In the genomic region with DNA sequence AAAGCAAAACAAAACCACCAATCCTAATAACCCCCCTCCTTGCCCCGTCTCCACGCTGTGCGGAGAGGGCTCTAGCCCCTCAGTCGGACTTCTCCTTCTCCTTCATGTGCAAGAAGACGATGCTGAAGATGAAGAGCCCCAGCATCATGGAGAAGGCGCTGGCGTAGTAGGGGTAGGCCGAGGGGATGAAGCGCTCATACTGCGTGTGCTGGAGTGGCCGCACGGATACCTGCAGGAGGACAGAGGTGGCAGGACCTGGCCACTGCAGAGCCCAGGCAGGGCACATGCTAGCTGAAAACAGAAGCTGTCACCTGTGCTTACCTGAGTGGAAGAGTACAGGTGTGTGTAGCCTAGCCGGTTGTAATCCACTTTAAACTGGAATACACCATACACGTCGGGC, we compare ENCODE assay signal across 16 cellular contexts. TPM values are rescaled to one million over a fixed set of nuclear protein-coding genes. Genes with fewer than 3 reads are reported as not detected.
DNase-seq lines count a peak whose midpoint lies in the region; ATAC-seq, FAIRE-seq and TF ChIP-seq lines count a peak whose summit lies in the region.
"Had no signal": no experiment of that assay in that cellular context is flagged by ENCODE, and none has a peak within 500 bp of the region (broad histone marks: within the 10 kb centered on the region; RNA-seq: fewer than 3 reads in every experiment).

No MANE protein-coding gene starts in this region.

- H3K79me2 ChIP-seq in PC-3 (ENCODE audit: low read length) (peaks cover 17% of the 10 kb centered on the region), endothelial cell of umbilical vein (ENCODE audit: control insufficient read depth, insufficient read depth, low read length) (peaks cover 4% of the 10 kb centered on the region)

- no peak overlapping the region for H3K4me3 Mint-ChIP-seq in Calu3 (ENCODE audit: low read depth, unreplicated experiment)
- H3K4me3 Mint-ChIP-seq in activated CD4-positive, alpha-beta T cell treated with anti-CD3 and anti-CD28 coated beads, Interleukin-2, amount 10 ng/mL, durations not matched to agents 7 days and 5 days = no peak overlapping the region
- H3K4me3 Mint-ChIP-seq in activated T-helper 1 cell treated with anti-CD3 and anti-CD28 coated beads, Interleukin-12 subunit alpha, Interleukin-12 subunit beta, Interleukin-2, Interleukin-4 antibody, amounts not matched to agents 30 ng/mL and 10 ng/mL and 1 ng/mL, durations not matched to agents 14 hours and 24 hours and 36 hours = no peak overlapping the region
- H3K4me3 Mint-ChIP-seq: CD8-positive, alpha-beta memory T cell had no signal

- no peak for DNase-seq in A673 (ENCODE audit: low spot score)
- no peak for DNase-seq in Calu3
- no peak for DNase-seq in PC-3
- no peak for DNase-seq in endothelial cell of umbilical vein (ENCODE audit: low read depth, low spot score)
- DNase-seq in ACHN = no peak
- DNase-seq in NCI-H1436 treated with DMSO at 0.1 percent for 48 hours (lab: John Stamatoyannopoulos, UW) = no peak
- no peak for DNase-seq in activated CD4-positive, alpha-beta T cell treated with anti-CD3 and anti-CD28 coated beads, Interleukin-2, amount 10 ng/mL, durations not matched to agents 7 days and 5 days
- DNase-seq in activated T-helper 1 cell treated with anti-CD3 and anti-CD28 coated beads, Interleukin-12 subunit alpha, Interleukin-12 subunit beta, Interleukin-2, Interleukin-4 antibody, amounts not matched to agents 30 ng/mL and 10 ng/mL and 1 ng/mL, durations not matched to agents 14 hours and 24 hours and 36 hours (ENCODE audit: low spot score) = no peak
- DNase-seq: AML-193; CD8-positive, alpha-beta memory T cell; DMS 273 treated with DMSO at 0.1 percent for 48 hours; GM23248 had no signal

- H3K9ac ChIP-seq in PC-3 (ENCODE audit: low read length) (no peak overlapping the region), endothelial cell of umbilical vein (replicated peaks; ENCODE audit: extremely low read depth, insufficient read depth, low read length) (no peak overlapping the region)
- H3K9ac ChIP-seq: BLaER1, GM23248 had no signal

- no peak overlapping the region for H2AFZ ChIP-seq in PC-3 (ENCODE audit: low read length)
- H2AFZ ChIP-seq in endothelial cell of umbilical vein (ENCODE audit: low read depth, low read length) = no peak overlapping the region
- H2AFZ ChIP-seq: GM23248 had no signal

- H3K27ac Mint-ChIP-seq in Calu3 (ENCODE audit: unreplicated experiment) = no peak overlapping the region
- H3K27ac Mint-ChIP-seq in activated CD4-positive, alpha-beta T cell treated with anti-CD3 and anti-CD28 coated beads, Interleukin-2, amount 10 ng/mL, durations not matched to agents 7 days and 5 days = no peak overlapping the region
- H3K27ac Mint-ChIP-seq in activated T-helper 1 cell treated with anti-CD3 and anti-CD28 coated beads, Interleukin-12 subunit alpha, Interleukin-12 subunit beta, Interleukin-2, Interleukin-4 antibody, amounts not matched to agents 30 ng/mL and 10 ng/mL and 1 ng/mL, durations not matched to agents 14 hours and 24 hours and 36 hours = no peak overlapping the region

- no peaks in the 10 kb centered on the region for H3K4me1 Mint-ChIP-seq in Calu3 (ENCODE audit: low read depth, unreplicated experiment)
- peaks cover 9% of the 10 kb centered on the region for H3K4me1 Mint-ChIP-seq in activated CD4-positive, alpha-beta T cell treated with anti-CD3 and anti-CD28 coated beads, Interleukin-2, amount 10 ng/mL, durations not matched to agents 7 days and 5 days
- H3K4me1 Mint-ChIP-seq in activated T-helper 1 cell treated with anti-CD3 and anti-CD28 coated beads, Interleukin-12 subunit alpha, Interleukin-12 subunit beta, Interleukin-2, Interleukin-4 antibody, amounts not matched to agents 30 ng/mL and 10 ng/mL and 1 ng/mL, durations not matched to agents 14 hours and 24 hours and 36 hours (ENCODE audit: low read depth) = peaks cover 10% of the 10 kb centered on the region

- BruUV-seq in A673 (replicated peaks; lab: Mats Ljungman, UMichigan) = TSS peak; percentile 80
- TSS peak; percentile 86 for BruUV-seq in Calu3 (replicated peaks; lab: Mats Ljungman, UMichigan)
- TSS peak; percentile 64 for BruUV-seq in PC-3 (replicated peaks; lab: Mats Ljungman, UMichigan)
- TSS peak; percentile 47 for BruUV-seq in endothelial cell of umbilical vein (replicated peaks; lab: Mats Ljungman, UMichigan)

- no peaks in the 10 kb centered on the region for H3K9me2 ChIP-seq in PC-3 (replicated peaks; ENCODE audit: low read length)

- H3K27ac ChIP-seq in A673 (ENCODE audit: low read depth, low read length, poor library complexity, severe bottlenecking) (no peak overlapping the region), PC-3 (ENCODE audit: low read length) (no peak overlapping the region), endothelial cell of umbilical vein (ENCODE audit: insufficient read depth, low read depth, low read length) (no peak overlapping the region)
- H3K27ac ChIP-seq: BLaER1, GM23248 had no signal

- no peaks in the 10 kb centered on the region for H3F3A ChIP-seq in PC-3 (ENCODE audit: low read length, unreplicated experiment)

- dilution Hi-C loops in endothelial cell of umbilical vein (cut with MboI; ENCODE audit: extremely low pct_ligation_motif_present, low sequenced_read_pairs) = no loop called here

- in situ Hi-C loops in ACHN (cut with HindIII; ENCODE audit: low pct_ligation_motif_present, low pct_unique_long_range_greater_than_20kb, low sequenced_read_pairs) = no loop called here

- no peaks in the 10 kb centered on the region for H3K9me3 Mint-ChIP-seq in Calu3 (ENCODE audit: low read depth, unreplicated experiment)
- H3K9me3 Mint-ChIP-seq in activated CD4-positive, alpha-beta T cell treated with anti-CD3 and anti-CD28 coated beads, Interleukin-2, amount 10 ng/mL, durations not matched to agents 7 days and 5 days = no peaks in the 10 kb centered on the region
- H3K9me3 Mint-ChIP-seq in activated T-helper 1 cell treated with anti-CD3 and anti-CD28 coated beads, Interleukin-12 subunit alpha, Interleukin-12 subunit beta, Interleukin-2, Interleukin-4 antibody, amounts not matched to agents 30 ng/mL and 10 ng/mL and 1 ng/mL, durations not matched to agents 14 hours and 24 hours and 36 hours = no peaks in the 10 kb centered on the region
- H3K9me3 Mint-ChIP-seq: CD8-positive, alpha-beta memory T cell; IgD-negative memory B cell had no signal

- H3K4me1 ChIP-seq in A673 (ENCODE audit: insufficient read depth, low read length, poor library complexity, severe bottlenecking) = no peaks in the 10 kb centered on the region
- H3K4me1 ChIP-seq in PC-3 (ENCODE audit: insufficient read depth, low read length) = no peaks in the 10 kb centered on the region
- H3K4me1 ChIP-seq in endothelial cell of umbilical vein (ENCODE audit: control insufficient read depth, extremely low read depth, insufficient read depth, low read length) = no peaks in the 10 kb centered on the region
- H3K4me1 ChIP-seq: BLaER1 had no signal

- no peak for TF ChIP-seq POLR2A in endothelial cell of umbilical vein (IDR thresholded peaks at IDR 0.05; ENCODE audit: low read depth, low read length)

- H4K20me1 ChIP-seq in PC-3 (ENCODE audit: low read length) (0 out of 2 replicates have a peak, but pooled peaks cover 5% of the 10 kb centered on the region), endothelial cell of umbilical vein (replicated peaks; ENCODE audit: control insufficient read depth, extremely low read depth, insufficient read depth, low read length) (no peaks in the 10 kb centered on the region)

- no peak overlapping the region for H3K4me3 ChIP-seq in A673 (ENCODE audit: low read depth, low read length, poor library complexity, severe bottlenecking)
- no peak overlapping the region for H3K4me3 ChIP-seq in PC-3 (ENCODE audit: low read length)
- no peak overlapping the region for H3K4me3 ChIP-seq in endothelial cell of umbilical vein (replicated peaks in 1 of 3; ENCODE audit: insufficient read depth in 1 of 3, low read depth in 1 of 3, low read length in 3 of 3)
- H3K4me3 ChIP-seq: BLaER1, GM23248 had no signal

- FAIRE-seq in endothelial cell of umbilical vein (lab: Jason Lieb, UNC) = no peak
- FAIRE-seq: A204.1, H54 had no signal

- no peaks in the 10 kb centered on the region for H3K9me1 ChIP-seq in endothelial cell of umbilical vein (replicated peaks; ENCODE audit: control insufficient read depth, extremely low read depth, insufficient read depth, low read length)

- H3K4me2 ChIP-seq in PC-3 (ENCODE audit: low read length) (no peak overlapping the region), endothelial cell of umbilical vein (ENCODE audit: insufficient read depth, low read length) (no peak overlapping the region)
- H3K4me2 ChIP-seq: BLaER1 had no signal

- no peak for ATAC-seq in PC-3

- peaks cover 69% of the 10 kb centered on the region for H3K36me3 Mint-ChIP-seq in Calu3 (ENCODE audit: insufficient read depth, unreplicated experiment)
- peaks cover 55% of the 10 kb centered on the region for H3K36me3 Mint-ChIP-seq in activated CD4-positive, alpha-beta T cell treated with anti-CD3 and anti-CD28 coated beads, Interleukin-2, amount 10 ng/mL, durations not matched to agents 7 days and 5 days (ENCODE audit: low read depth)
- peaks cover 50% of the 10 kb centered on the region for H3K36me3 Mint-ChIP-seq in activated T-helper 1 cell treated with anti-CD3 and anti-CD28 coated beads, Interleukin-12 subunit alpha, Interleukin-12 subunit beta, Interleukin-2, Interleukin-4 antibody, amounts not matched to agents 30 ng/mL and 10 ng/mL and 1 ng/mL, durations not matched to agents 14 hours and 24 hours and 36 hours (ENCODE audit: low read depth)

- H3K27me3 ChIP-seq in A673 (replicated peaks; ENCODE audit: insufficient read depth, low read depth, low read length, poor library complexity) (no peaks in the 10 kb centered on the region), PC-3 (ENCODE audit: low read length) (no peaks in the 10 kb centered on the region), endothelial cell of umbilical vein (ENCODE audit: control insufficient read depth in 2 of 2, insufficient read depth in 2 of 2, low read length in 2 of 2) (no peaks in the 10 kb centered on the region)
- H3K27me3 ChIP-seq: BLaER1 had no signal

- no peaks in the 10 kb centered on the region for H3K27me3 Mint-ChIP-seq in Calu3 (ENCODE audit: unreplicated experiment)
- H3K27me3 Mint-ChIP-seq in activated CD4-positive, alpha-beta T cell treated with anti-CD3 and anti-CD28 coated beads, Interleukin-2, amount 10 ng/mL, durations not matched to agents 7 days and 5 days = no peaks in the 10 kb centered on the region
- no peaks in the 10 kb centered on the region for H3K27me3 Mint-ChIP-seq in activated T-helper 1 cell treated with anti-CD3 and anti-CD28 coated beads, Interleukin-12 subunit alpha, Interleukin-12 subunit beta, Interleukin-2, Interleukin-4 antibody, amounts not matched to agents 30 ng/mL and 10 ng/mL and 1 ng/mL, durations not matched to agents 14 hours and 24 hours and 36 hours (ENCODE audit: insufficient read depth)
- H3K27me3 Mint-ChIP-seq: CD8-positive, alpha-beta memory T cell; IgD-negative memory B cell had no signal

- TF ChIP-seq CTCF in A673 (conservative IDR thresholded peaks at IDR 0.05; ENCODE audit: low read depth, low read length) = no peak
- no peak for TF ChIP-seq CTCF in Calu3 (IDR thresholded peaks at IDR 0.05; ENCODE audit: unreplicated experiment)
- TF ChIP-seq CTCF in PC-3 (conservative IDR thresholded peaks at IDR 0.05; ENCODE audit: low read depth, low read length) = no peak
- no peak for TF ChIP-seq CTCF in endothelial cell of umbilical vein (IDR thresholded peaks at IDR 0.05; ENCODE audit: extremely low read depth in 1 of 2, insufficient read depth in 1 of 2, low read depth in 1 of 2, low read length in 2 of 2)

- H3K9me3 ChIP-seq in A673 (ENCODE audit: low read depth, low read length, poor library complexity, severe bottlenecking) (no peaks in the 10 kb centered on the region), PC-3 (ENCODE audit: low read length) (no peaks in the 10 kb centered on the region), endothelial cell of umbilical vein (replicated peaks; ENCODE audit: control insufficient read depth, insufficient read depth, low read length) (no peaks in the 10 kb centered on the region)
- H3K9me3 ChIP-seq: BLaER1 had no signal

- POLR2A ChIA-PET in A673 (lab: Charles Lee; ENCODE audit: low non-redundant PET) (no interaction called here), PC-3 (lab: Charles Lee; ENCODE audit: unreplicated experiment) (no interaction called here), endothelial cell of umbilical vein (lab: Charles Lee) (no interaction called here)
- POLR2A ChIA-PET in activated CD4-positive, alpha-beta T cell treated with anti-CD3 and anti-CD28 coated beads, Interleukin-2, amount 10 ng/mL, durations not matched to agents 7 days and 5 days (lab: Charles Lee) = no interaction called here

- CTCF ChIA-PET in A673 (lab: Charles Lee) (no interaction called here), Calu3 (lab: Charles Lee) (no interaction called here), PC-3 (lab: Charles Lee) (no interaction called here), endothelial cell of umbilical vein (lab: Charles Lee) (no interaction called here)
- CTCF ChIA-PET in activated CD4-positive, alpha-beta T cell treated with anti-CD3 and anti-CD28 coated beads, Interleukin-2, amount 10 ng/mL, durations not matched to agents 7 days and 5 days (lab: Charles Lee) = no interaction called here

- peaks cover 55% of the 10 kb centered on the region for H3K36me3 ChIP-seq in A673 (ENCODE audit: insufficient read depth, low read length, poor library complexity, severe bottlenecking)
- peaks cover 74% of the 10 kb centered on the region for H3K36me3 ChIP-seq in PC-3 (ENCODE audit: low read depth, low read length)
- peaks cover 17 to 62% of the 10 kb centered on the region in 2 experiments for H3K36me3 ChIP-seq in endothelial cell of umbilical vein (ENCODE audit: control insufficient read depth in 2 of 2, extremely low read depth in 1 of 2, insufficient read depth in 2 of 2, low read length in 2 of 2)

- intact Hi-C loops in A673 (cut with micrococcal nuclease; ENCODE audit: unreplicated experiment) (no loop called here), Calu3 (cut with micrococcal nuclease; ENCODE audit: unreplicated experiment) (no loop called here), PC-3 (cut with micrococcal nuclease) (no loop called here), endothelial cell of umbilical vein (cut with micrococcal nuclease) (no loop called here)
- intact Hi-C loops in activated T-helper 1 cell treated with anti-CD3 and anti-CD28 coated beads, Interleukin-12 subunit alpha, Interleukin-12 subunit beta, Interleukin-2, Interleukin-4 antibody, amounts not matched to agents 30 ng/mL and 10 ng/mL and 1 ng/mL, durations not matched to agents 14 hours and 24 hours and 36 hours (cut with micrococcal nuclease) = no loop called here

RNA-seq across cellular contexts. Expression of gene DDOST, which starts 8.9 kb away (rescaled TPM):
- total RNA-seq in A673 (2021) (230 and 238 TPM in 2 replicates), Calu3 (2022) (266 and 278 TPM in 2 replicates), PC-3 (2014; rRNA removed) (334 and 357 TPM in 2 replicates), endothelial cell of umbilical vein (293 and 319 TPM in 2 replicates)
- 487 and 533 TPM in 2 replicates for polyA plus RNA-seq in endothelial cell of umbilical vein
- 474 and 499 TPM in 2 replicates for polyA plus RNA-seq in endothelial cell of umbilical vein (2011; cell fraction: cytosol; rRNA removed)
- polyA plus RNA-seq in endothelial cell of umbilical vein (2011; cell fraction: nucleus; rRNA removed) = 158 and 164 TPM in 2 replicates
- 254 and 276 TPM in 2 replicates for polyA plus RNA-seq in endothelial cell of umbilical vein (2012)
- 459 and 568 TPM in 2 replicates for polyA minus RNA-seq in endothelial cell of umbilical vein
- 32.2 TPM for polyA minus RNA-seq in endothelial cell of umbilical vein (2011; cell fraction: cytosol; rRNA and poly(A)+ RNA removed)
- 77.9 and 79.3 TPM in 2 replicates for polyA minus RNA-seq in endothelial cell of umbilical vein (2011; cell fraction: nucleus; rRNA and poly(A)+ RNA removed)
- 100 to 1,000 TPM; 145 to 152 TPM for total RNA-seq in activated CD4-positive, alpha-beta T cell treated with anti-CD3 and anti-CD28 coated beads, Interleukin-2, amount 10 ng/mL, durations not matched to agents 7 days and 5 days
- 167 and 174 TPM in 2 replicates for total RNA-seq in activated T-helper 1 cell treated with anti-CD3 and anti-CD28 coated beads, Interleukin-12 subunit alpha, Interleukin-12 subunit beta, Interleukin-2, Interleukin-4 antibody, amounts not matched to agents 30 ng/mL and 10 ng/mL and 1 ng/mL, durations not matched to agents 14 hours and 24 hours and 36 hours

RNA-seq across cellular contexts. Expression of gene PINK1, which starts 19.0 kb away (rescaled TPM):
- 7.2 and 13.3 TPM in 2 replicates for total RNA-seq in A673 (2021)
- 11.2 and 11.9 TPM in 2 replicates for total RNA-seq in Calu3 (2022)
- 129 and 160 TPM in 2 replicates for total RNA-seq in PC-3 (2014; rRNA removed)
- 25.6 and 27.3 TPM in 2 replicates for total RNA-seq in endothelial cell of umbilical vein
- 27.2 and 27.9 TPM in 2 replicates for polyA plus RNA-seq in endothelial cell of umbilical vein
- 30.6 and 32.3 TPM in 2 replicates for polyA plus RNA-seq in endothelial cell of umbilical vein (2011; cell fraction: cytosol; rRNA removed)
- 14.5 and 17.2 TPM in 2 replicates for polyA plus RNA-seq in endothelial cell of umbilical vein (2011; cell fraction: nucleus; rRNA removed)
- polyA plus RNA-seq in endothelial cell of umbilical vein (2012) = 17.7 and 24.2 TPM in 2 replicates
- 18.2 and 21.8 TPM in 2 replicates for polyA minus RNA-seq in endothelial cell of umbilical vein
- 24.2 TPM for polyA minus RNA-seq in endothelial cell of umbilical vein (2011; cell fraction: cytosol; rRNA and poly(A)+ RNA removed)
- polyA minus RNA-seq in endothelial cell of umbilical vein (2011; cell fraction: nucleus; rRNA and poly(A)+ RNA removed) = 4.7 and 6.3 TPM in 2 replicates
- 1 to 10 TPM; 3.1 to 4.1 TPM for total RNA-seq in activated CD4-positive, alpha-beta T cell treated with anti-CD3 and anti-CD28 coated beads, Interleukin-2, amount 10 ng/mL, durations not matched to agents 7 days and 5 days
- 2.6 and 3.3 TPM in 2 replicates for total RNA-seq in activated T-helper 1 cell treated with anti-CD3 and anti-CD28 coated beads, Interleukin-12 subunit alpha, Interleukin-12 subunit beta, Interleukin-2, Interleukin-4 antibody, amounts not matched to agents 30 ng/mL and 10 ng/mL and 1 ng/mL, durations not matched to agents 14 hours and 24 hours and 36 hours
